Comparison of ENCODE assay signal across 21 cellular contexts in genomic region chr4:2863649-2864048, GRCh38.
"Had no signal": no experiment of that assay in that cellular context is flagged by ENCODE, and none has a peak within 500 bp of the region (broad histone marks: within the 10 kb centered on the region; RNA-seq: fewer than 3 reads in every experiment).

No MANE protein-coding gene starts in this region.

- H3K36me3 Mint-ChIP-seq: activated naive CD8-positive, alpha-beta T cell; immature natural killer cell; type B pancreatic cell had no signal

- H3K27me3 ChIP-seq: foreskin keratinocyte had no signal

- DNase-seq: activated CD8-positive, alpha-beta T cell treated with anti-CD3 and anti-CD28 coated beads, Interleukin-2, amount 10 ng/mL, durations not matched to agents 7 days and 5 days; activated gamma-delta T cell treated with Interleukin-2 at 50 U/mL for 16 hours; amygdala; cortex of kidney; effector CD8-positive, alpha-beta T cell; foreskin keratinocyte; head of caudate nucleus; immature natural killer cell; naive thymus-derived CD8-positive, alpha-beta T cell; retina; stimulated activated CD4-positive, alpha-beta T cell treated with anti-CD3 and anti-CD28 coated beads, Interleukin-4, amount 100 ng/mL, for 24 hours; stimulated activated naive CD4-positive, alpha-beta T cell; substantia nigra; T-cell; T-helper 9 cell had no signal

- H3K27ac Mint-ChIP-seq: activated CD8-positive, alpha-beta T cell treated with anti-CD3 and anti-CD28 coated beads, Interleukin-2, amount 10 ng/mL, durations not matched to agents 7 days and 5 days; activated naive CD8-positive, alpha-beta T cell; T-cell; type B pancreatic cell had no signal

- ATAC-seq: activated CD8-positive, alpha-beta T cell treated with anti-CD3 and anti-CD28 coated beads, Interleukin-2, amount 10 ng/mL, durations not matched to agents 7 days and 5 days; foreskin keratinocyte; naive thymus-derived CD8-positive, alpha-beta T cell; T-cell had no signal

- H3K27ac ChIP-seq: foreskin keratinocyte, SK-N-MC, skin epidermis had no signal

- H3K4me3 ChIP-seq: SK-N-MC, skin epidermis had no signal

- H3K4me3 Mint-ChIP-seq: activated CD8-positive, alpha-beta T cell treated with anti-CD3 and anti-CD28 coated beads, Interleukin-2, amount 10 ng/mL, durations not matched to agents 7 days and 5 days; activated naive CD8-positive, alpha-beta T cell; brain; central memory CD8-positive, alpha-beta T cell; immature natural killer cell; naive thymus-derived CD8-positive, alpha-beta T cell; type B pancreatic cell had no signal

- H3K9me3 Mint-ChIP-seq: brain; central memory CD8-positive, alpha-beta T cell; immature natural killer cell; naive thymus-derived CD8-positive, alpha-beta T cell; T-cell; type B pancreatic cell had no signal

- H3K27me3 Mint-ChIP-seq: activated naive CD8-positive, alpha-beta T cell; central memory CD8-positive, alpha-beta T cell; naive thymus-derived CD8-positive, alpha-beta T cell; T-cell; type B pancreatic cell had no signal
